ENCODE assay signal across 24 cellular contexts in genomic region chr22:49650336-49651241, GRCh38.
A peak's percentile ranks its signal among the peaks of the same experiment; 100 is the strongest.
DNase-seq lines count a peak whose midpoint lies in the region; ATAC-seq, FAIRE-seq and TF ChIP-seq lines count a peak whose summit lies in the region.
"Had no signal": no experiment of that assay in that cellular context is flagged by ENCODE, and none has a peak within 500 bp of the region (broad histone marks: within the 10 kb centered on the region; RNA-seq: fewer than 3 reads in every experiment).

No MANE protein-coding gene starts in this region.

- CTCF ChIA-PET in HepG2 (lab: Yijun Ruan, JAX; ENCODE audit: low intra/inter-chr PET ratio, low total read pairs) (no interaction called here), K562 (lab: Yijun Ruan, JAX; ENCODE audit: low intra/inter-chr PET ratio) (no interaction called here)

- H3K4me1 Mint-ChIP-seq in nephron progenitor cell, result peaks cover 30% of the 10 kb centered on the region
- peaks cover 12% of the 10 kb centered on the region for H3K4me1 Mint-ChIP-seq in activated CD4-positive, alpha-beta T cell treated with anti-CD3 and anti-CD28 coated beads, Interleukin-2, amount 10 ng/mL, durations not matched to agents 24 days and 14 days

- H3K9me3 ChIP-seq in right lobe of liver (no peaks in the 10 kb centered on the region), HepG2 (ENCODE audit: low read length) (no peaks in the 10 kb centered on the region), K562 (replicated peaks; ENCODE audit: control insufficient read depth, insufficient read depth, low read depth, low read length) (no peaks in the 10 kb centered on the region)
- H3K9me3 ChIP-seq: HAP-1, Peyer's patch, SJSA1 had no signal

- H3K4me2 ChIP-seq in HepG2 (ENCODE audit: low read depth, low read length) (no peak overlapping the region), K562 (ENCODE audit: insufficient read depth, low read length) (no peak overlapping the region)
- H3K4me2 ChIP-seq: BLaER1, GM23338 had no signal

- H3K79me2 ChIP-seq in HepG2 (ENCODE audit: insufficient read depth, low read length) (no peaks in the 10 kb centered on the region), K562 (ENCODE audit: control insufficient read depth, insufficient read depth, low read length) (peaks cover 94% of the 10 kb centered on the region)

- H3K27me3 Mint-ChIP-seq in nephron progenitor cell (ENCODE audit: low read depth, poor library complexity), result peaks cover 33% of the 10 kb centered on the region
- no peaks in the 10 kb centered on the region for H3K27me3 Mint-ChIP-seq in activated CD4-positive, alpha-beta T cell treated with anti-CD3 and anti-CD28 coated beads, Interleukin-2, amount 10 ng/mL, durations not matched to agents 24 days and 14 days
- H3K27me3 Mint-ChIP-seq: CD4-positive, alpha-beta T cell had no signal

- in situ Hi-C loops in HepG2 (cut with HindIII; ENCODE audit: extremely low pct_ligation_motif_present, low pct_unique_long_range_greater_than_20kb) (no loop called here), K562 (cut with MboI) (no loop called here)

- H3K27ac ChIP-seq in right lobe of liver, result no peak overlapping the region
- no peak overlapping the region for H3K27ac ChIP-seq in HepG2 (ENCODE audit: extremely low read length, insufficient read depth, low read length)
- no peak overlapping the region for H3K27ac ChIP-seq in K562 (ENCODE audit: extremely low read depth, low read depth, low read length)
- H3K27ac ChIP-seq: BLaER1, Peyer's patch, SJSA1 had no signal

- H3K36me3 ChIP-seq in right lobe of liver (no peaks in the 10 kb centered on the region), HepG2 (replicated peaks in 1 of 2; ENCODE audit: control insufficient read depth in 1 of 2, insufficient read depth in 2 of 2, low read length in 2 of 2) (no peaks in the 10 kb centered on the region), K562 (ENCODE audit: control insufficient read depth, insufficient read depth, low read length) (peaks cover 37% of the 10 kb centered on the region; the same call in 2 of the 3 replicates)
- H3K36me3 ChIP-seq: Peyer's patch, SJSA1 had no signal

- no peak for TF ChIP-seq EP300 in HepG2 (IDR thresholded peaks at IDR 0.05; ENCODE audit: low read depth in 2 of 2, low read length in 2 of 2)
- no peak for TF ChIP-seq EP300 in HepG2 (CRISPR knock-in tag; IDR thresholded peaks at IDR 0.05; ENCODE audit: borderline replicate concordance)
- TF ChIP-seq EP300 in K562 (IDR thresholded peaks at IDR 0.05; ENCODE audit: low read length), result no peak

- H3K9ac ChIP-seq in HepG2 (ENCODE audit: insufficient read depth, low read depth, low read length), result no peak overlapping the region
- H3K9ac ChIP-seq in K562 (ENCODE audit: insufficient read depth in 1 of 2, low read depth in 2 of 2, low read length in 2 of 2), result no peak overlapping the region; a peak in 1 of 4 replicates
- H3K9ac ChIP-seq: BLaER1 had no signal

- BruUV-seq in HepG2 (replicated peaks; lab: Mats Ljungman, UMichigan), result no TSS peak
- BruUV-seq in K562 (replicated peaks; lab: Mats Ljungman, UMichigan), result no TSS peak

- H3K9me3 Mint-ChIP-seq in nephron progenitor cell, result peaks cover 6% of the 10 kb centered on the region
- H3K9me3 Mint-ChIP-seq in activated CD4-positive, alpha-beta T cell treated with anti-CD3 and anti-CD28 coated beads, Interleukin-2, amount 10 ng/mL, durations not matched to agents 24 days and 14 days, result no peaks in the 10 kb centered on the region
- H3K9me3 Mint-ChIP-seq: CD4-positive, alpha-beta T cell; GM23338 had no signal

- no peaks in the 10 kb centered on the region for H3K9me1 ChIP-seq in K562 (ENCODE audit: control insufficient read depth, insufficient read depth, low read length)

- peak overlapping the region; percentile 59 for H3K27ac Mint-ChIP-seq in nephron progenitor cell
- no peak overlapping the region for H3K27ac Mint-ChIP-seq in activated CD4-positive, alpha-beta T cell treated with anti-CD3 and anti-CD28 coated beads, Interleukin-2, amount 10 ng/mL, durations not matched to agents 24 days and 14 days
- H3K27ac Mint-ChIP-seq: CD4-positive, alpha-beta T cell; GM23338 had no signal

- POLR2A ChIA-PET in HepG2 (lab: Yijun Ruan, JAX), result no interaction called here
- POLR2A ChIA-PET in K562 (lab: Yijun Ruan, JAX), result no interaction called here

- ATAC-seq in right lobe of liver (peak in 3 of 4 donors; percentile 30 to 55 (median 47)), HepG2 (no peak), K562 (no peak), HG03175 (IDR thresholded peaks at IDR 0.05; ENCODE audit: unreplicated experiment) (no peak)
- ATAC-seq: GM23338 had no signal

- TF ChIP-seq POLR2A in right lobe of liver (IDR thresholded peaks at IDR 0.05) (no peak), HepG2 (IDR thresholded peaks at IDR 0.05; ENCODE audit: insufficient read depth in 1 of 2, low read depth in 2 of 2, low read length in 2 of 2) (no peak), K562 (conservative IDR thresholded peaks at IDR 0.05) (no peak)

- H3K36me3 Mint-ChIP-seq in nephron progenitor cell (ENCODE audit: low read depth), result no peaks in the 10 kb centered on the region
- peaks cover 31% of the 10 kb centered on the region for H3K36me3 Mint-ChIP-seq in activated CD4-positive, alpha-beta T cell treated with anti-CD3 and anti-CD28 coated beads, Interleukin-2, amount 10 ng/mL, durations not matched to agents 24 days and 14 days (ENCODE audit: low read depth)

- 56% methylated on average over 20 of the region's 32 CpGs for WGBS in right lobe of liver (ENCODE audit: insufficient coverage, low coverage, low lambda C conversion rate, missing lambda C conversion rate)
- WGBS in HepG2 (ENCODE audit: low lambda C conversion rate), result 42% methylated on average over 29 of the region's 32 CpGs
- WGBS in K562 (ENCODE audit: insufficient coverage, low coverage, missing lambda C conversion rate), result 95% methylated on average over 27 of the region's 32 CpGs

- H2AFZ ChIP-seq in HepG2 (ENCODE audit: low read length) (no peak overlapping the region), K562 (ENCODE audit: low read depth, low read length) (no peak overlapping the region)
- H2AFZ ChIP-seq: GM23338 had no signal

- no peaks in the 10 kb centered on the region for H3K4me1 ChIP-seq in right lobe of liver
- H3K4me1 ChIP-seq in HepG2 (ENCODE audit: insufficient read depth, low read length), result no peaks in the 10 kb centered on the region
- H3K4me1 ChIP-seq in K562 (replicated peaks in 1 of 2; ENCODE audit: control insufficient read depth in 2 of 2, insufficient read depth in 2 of 2, low read length in 2 of 2), result peaks cover 7 to 20% of the 10 kb centered on the region in 2 experiments; a peak in 3 of 5 replicates
- H3K4me1 ChIP-seq: HAP-1, SJSA1 had no signal

- no peak overlapping the region for H3K4me3 Mint-ChIP-seq in nephron progenitor cell
- no peak overlapping the region for H3K4me3 Mint-ChIP-seq in activated CD4-positive, alpha-beta T cell treated with anti-CD3 and anti-CD28 coated beads, Interleukin-2, amount 10 ng/mL, durations not matched to agents 24 days and 14 days
- H3K4me3 Mint-ChIP-seq: CD4-positive, alpha-beta T cell; GM23338 had no signal

- FAIRE-seq in HepG2 (lab: Jason Lieb, UNC) (no peak), K562 (lab: Jason Lieb, UNC) (no peak)
- FAIRE-seq: GM12891 had no signal

- TF ChIP-seq CTCF in right lobe of liver (IDR thresholded peaks at IDR 0.05) (no peak), HepG2 (CRISPR knock-in tag; IDR thresholded peaks at IDR 0.05) (no peak), K562 (IDR thresholded peaks at IDR 0.05 in 2 of 3, conservative IDR thresholded peaks at IDR 0.05 in 1 of 3; ENCODE audit: insufficient read depth in 2 of 3, low read depth in 1 of 3, low read length in 3 of 3) (no peak), nephron progenitor cell (IDR thresholded peaks at IDR 0.05) (no peak)

- H3K27me3 ChIP-seq in right lobe of liver (no peaks in the 10 kb centered on the region), HepG2 (ENCODE audit: control insufficient read depth in 1 of 2, insufficient read depth in 2 of 2, low read length in 2 of 2) (peaks cover 7 to 36% of the 10 kb centered on the region in 2 experiments; a peak in 4 of 5 replicates), K562 (ENCODE audit: control insufficient read depth in 2 of 2, insufficient read depth in 2 of 2, low read length in 2 of 2) (no peaks in the 10 kb centered on the region)
- H3K27me3 ChIP-seq: BLaER1, Peyer's patch, SJSA1 had no signal

- no peak overlapping the region for H3K4me3 ChIP-seq in right lobe of liver
- H3K4me3 ChIP-seq in HepG2 (replicated peaks in 1 of 3; ENCODE audit: insufficient read depth in 1 of 3, low read depth in 2 of 3, low read length in 3 of 3), result no peak overlapping the region
- H3K4me3 ChIP-seq in K562, result no peak overlapping the region
- H3K4me3 ChIP-seq: BLaER1, GM23338, HAP-1, Peyer's patch, SJSA1 had no signal

- TF ChIP-seq RAD21 in HepG2 (CRISPR knock-in tag; IDR thresholded peaks at IDR 0.05) (no peak), K562 (CRISPR knock-in tag; conservative IDR thresholded peaks at IDR 0.05 in 1 of 2, IDR thresholded peaks at IDR 0.05 in 1 of 2) (no peak)

- H4K20me1 ChIP-seq in HepG2 (ENCODE audit: insufficient read depth, low read length) (no peaks in the 10 kb centered on the region), K562 (replicated peaks; ENCODE audit: control insufficient read depth, insufficient read depth, low read length) (peaks cover 38% of the 10 kb centered on the region)

- intact Hi-C loops in right lobe of liver (cut with DNase I), result no loop called here
- intact Hi-C loops in HepG2 (cut with micrococcal nuclease; ENCODE audit: unreplicated experiment), result no loop called here
- intact Hi-C loops in K562 (cut with micrococcal nuclease), result no loop called here
- intact Hi-C loops in activated CD4-positive, alpha-beta T cell treated with anti-CD3 and anti-CD28 coated beads, Interleukin-2, amount 10 ng/mL, durations not matched to agents 24 days and 14 days (cut with micrococcal nuclease), result no loop called here

- DNase-seq in right lobe of liver (peak in 1 of 3 donors; percentile 49), HepG2 (ENCODE audit: low spot score) (no peak), K562 (ENCODE audit: extremely low read depth in 1 of 4, low spot score in 3 of 4) (no peak), nephron progenitor cell (no peak), mucosa of gallbladder (ENCODE audit: low spot score) (no peak)
- DNase-seq in activated CD4-positive, alpha-beta T cell treated with anti-CD3 and anti-CD28 coated beads, Interleukin-2, amount 10 ng/mL, durations not matched to agents 24 days and 14 days, result no peak
- DNase-seq: CD4-positive, alpha-beta T cell; COR-L47; DMS 273 treated with DMSO at 0.1 percent for 48 hours; DND-41; IMR-90; Karpas-422; NCI-H1694; NCI-H2081; NCI-H2171 treated with DMSO at 0.1 percent for 48 hours; NCI-H446; NCI-H526; Peyer's patch had no signal

TF ChIP-seq in HepG2, 621 proteins besides CTCF, POLR2A, EP300 and RAD21 (continues in another document):
- TF ChIP-seq HOXA3 (CRISPR knock-in tag; IDR thresholded peaks at IDR 0.05) (no peak), ZNF484 (CRISPR knock-in tag; IDR thresholded peaks at IDR 0.05; ENCODE audit: borderline replicate concordance, low read depth) (no peak), NCOR1 (IDR thresholded peaks at IDR 0.05; ENCODE audit: borderline replicate concordance, low read length) (no peak)

TF ChIP-seq in K562, 482 proteins besides CTCF, POLR2A, EP300 and RAD21:
- TF ChIP-seq RBFOX2 (IDR thresholded peaks at IDR 0.05; ENCODE audit: low read depth, low read length) (peak; percentile 43), NR2C1 (IDR thresholded peaks at IDR 0.05) (no peak), NR2C1 (tag; IDR thresholded peaks at IDR 0.05) (no peak)

Comparison
In these comparisons a context has a peak if more than half of its experiments do, and no peak if none do; other contexts are left out.
1. ATAC-seq: peak in right lobe of liver (3 of 4); none in HepG2 (single experiment), K562 (single experiment) and HG03175 (single experiment).